20 cellular contexts compared by ENCODE assay signal in the genomic region with DNA sequence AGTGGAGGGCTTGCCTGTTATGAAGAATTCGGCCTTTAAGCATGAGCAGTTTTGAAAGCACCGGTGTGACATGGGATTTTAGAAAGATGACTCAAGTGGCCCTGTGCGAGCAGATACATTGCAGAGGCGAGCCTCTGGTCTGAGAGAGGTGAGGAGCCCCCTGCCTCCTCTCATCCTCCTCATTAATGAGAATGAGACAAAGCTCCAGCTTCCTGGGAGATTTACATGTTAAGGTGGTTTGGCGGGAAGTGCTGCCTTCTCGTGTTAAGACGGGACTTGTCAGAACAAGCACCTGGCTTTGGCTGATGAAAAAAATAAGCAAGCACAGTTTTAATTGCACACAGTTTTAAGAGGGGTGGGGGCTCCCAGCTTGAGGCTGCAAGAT.
DNase-seq lines count a peak whose midpoint lies in the region; ATAC-seq, FAIRE-seq and TF ChIP-seq lines count a peak whose summit lies in the region.
"Had no signal": no experiment of that assay in that cellular context is flagged by ENCODE, and none has a peak within 500 bp of the region (broad histone marks: within the 10 kb centered on the region; RNA-seq: fewer than 3 reads in every experiment).

No MANE protein-coding gene starts in this region.

- peak; percentile 71 for ATAC-seq in HCT116
- no peak for ATAC-seq in GM19452 (IDR thresholded peaks at IDR 0.05; ENCODE audit: unreplicated experiment)
- ATAC-seq in heart left ventricle: no peak
- ATAC-seq: activated CD8-positive, alpha-beta memory T cell treated with anti-CD3 and anti-CD28 coated beads, Interleukin-2, amount 10 ng/mL, durations not matched to agents 7 days and 5 days; left lobe of liver had no signal

- 80 to 90% (median 86%) methylated on average over 7 of the region's 7 CpGs for WGBS in heart left ventricle, 4 donors

- H3K79me2 ChIP-seq in HCT116 (ENCODE audit: insufficient read depth, low read length): no peaks in the 10 kb centered on the region
- H3K79me2 ChIP-seq: parathyroid adenoma had no signal

- H3K27ac ChIP-seq in HCT116 (ENCODE audit: low read depth, low read length) (0 out of 2 replicates have a peak overlapping the region, but pooled peaks have one; percentile 0), skin epidermis (peak overlapping the region in 16 of 21 experiments; percentile 7 to 80 (median 70)), heart left ventricle (no peak overlapping the region)
- H3K27ac ChIP-seq: parathyroid adenoma, SJSA1 had no signal

- CTCF ChIA-PET in HCT116 (lab: Charles Lee): no interaction called here

- TF ChIP-seq CTCF in HCT116 (IDR thresholded peaks at IDR 0.05 in 2 of 3, conservative IDR thresholded peaks at IDR 0.05 in 1 of 3; ENCODE audit: borderline replicate concordance in 1 of 3, insufficient read depth in 1 of 3, low read depth in 2 of 3, low read length in 2 of 3): no peak
- TF ChIP-seq CTCF in epithelial cell of esophagus (IDR thresholded peaks at IDR 0.05; ENCODE audit: insufficient read depth, low read depth, low read length, missing control alignments): no peak
- TF ChIP-seq CTCF in heart left ventricle (IDR thresholded peaks at IDR 0.05): no peak
- no peak for TF ChIP-seq CTCF in D721Med (IDR thresholded peaks at IDR 0.05; ENCODE audit: insufficient read depth, missing control alignments)

- H2AFZ ChIP-seq in HCT116 (ENCODE audit: low read depth, low read length, poor library complexity, severe bottlenecking): peak overlapping the region; percentile 77
- H2AFZ ChIP-seq: parathyroid adenoma had no signal

- DNase-seq in HCT116 (ENCODE audit: low read depth, low spot score) (no peak), NCI-H526 (lab: John Stamatoyannopoulos, UW) (peak; percentile 8 to 55), epithelial cell of esophagus (ENCODE audit: low read depth) (peak; percentile 92), heart left ventricle (no peak), D721Med (ENCODE audit: insufficient read length, low spot score) (no peak)
- DNase-seq: activated CD8-positive, alpha-beta memory T cell treated with anti-CD3 and anti-CD28 coated beads, Interleukin-2, amount 10 ng/mL, durations not matched to agents 7 days and 5 days; activated effector memory CD4-positive, alpha-beta T cell treated with Interleukin-2 at 50 U/mL for 16 hours; cerebellar nuclear complex; DMS53; endodermal cell; NCI-H1048; NCI-H2227 treated with DMSO at 0.1 percent for 48 hours; stimulated activated CD4-positive, alpha-beta T cell treated with anti-CD3 and anti-CD28 coated beads, Interleukin-4, amount 100 ng/mL, for 4 hours; stimulated activated CD8-positive, alpha-beta memory T cell treated with anti-CD3 and anti-CD28 coated beads, Interleukin-4, amount 100 ng/mL, for 48 hours; T-helper 9 cell had no signal

- POLR2A ChIA-PET in HCT116 (lab: Charles Lee): no interaction called here

- H3K4me2 ChIP-seq in HCT116 (ENCODE audit: low read length): peak overlapping the region; percentile 77

- intact Hi-C loops in HCT116 (cut with micrococcal nuclease) (no loop called here), heart left ventricle (cut with DNase I) (no loop called here)

- H3K9me2 ChIP-seq in HCT116 (ENCODE audit: insufficient read depth): no peaks in the 10 kb centered on the region

- H3K36me3 ChIP-seq in HCT116 (ENCODE audit: control insufficient read depth in 1 of 2, insufficient read depth in 2 of 2, low read length in 2 of 2) (no peaks in the 10 kb centered on the region), heart left ventricle (no peaks in the 10 kb centered on the region)
- H3K36me3 ChIP-seq: SJSA1 had no signal

- RAD21 ChIA-PET in HCT116 (lab: Charles Lee; ENCODE audit: low non-redundant PET in 1 of 2, low total read pairs in 2 of 2, uncharacterized antibody in 2 of 2, unreplicated experiment in 2 of 2): no interaction called here

- H3K4me3 ChIP-seq in HCT116 (replicated peaks in 1 of 2; ENCODE audit: low read depth in 1 of 2, low read length in 2 of 2): peak overlapping the region in 1 of 2 experiments; percentile 42; a peak in 2 of 4 replicates
- no peak overlapping the region for H3K4me3 ChIP-seq in epithelial cell of esophagus (ENCODE audit: low read length)
- no peak overlapping the region for H3K4me3 ChIP-seq in skin epidermis
- no peak overlapping the region for H3K4me3 ChIP-seq in heart left ventricle
- H3K4me3 ChIP-seq: SJSA1 had no signal

- H3K9me3 ChIP-seq in HCT116 (ENCODE audit: control insufficient read depth in 1 of 2, insufficient read depth in 1 of 2, low read depth in 1 of 2, low read length in 2 of 2) (no peaks in the 10 kb centered on the region), heart left ventricle (peaks cover 0 to 22% (median 1%) of the 10 kb centered on the region in 12 donors)
- H3K9me3 ChIP-seq: SJSA1 had no signal

- no peak for TF ChIP-seq POLR2A in HCT116 (IDR thresholded peaks at IDR 0.05; ENCODE audit: borderline replicate concordance, extremely low read depth, insufficient read depth, insufficient read length)
- no peak for TF ChIP-seq POLR2A in heart left ventricle (IDR thresholded peaks at IDR 0.05)

- no peak for FAIRE-seq in D721Med (lab: Jason Lieb, UNC)

- TF ChIP-seq RAD21 in HCT116 (IDR thresholded peaks at IDR 0.05; ENCODE audit: low read depth): no peak

- H3K9ac ChIP-seq in HCT116 (ENCODE audit: low read length): peak overlapping the region; percentile 21; the same call in 1 of the 2 replicates
- H3K9ac ChIP-seq: parathyroid adenoma had no signal

- BruUV-seq in HCT116 (replicated peaks; lab: Mats Ljungman, UMichigan): no TSS peak

- H3K27me3 ChIP-seq in HCT116 (ENCODE audit: insufficient read depth, low read length) (no peaks in the 10 kb centered on the region), heart left ventricle (no peaks in the 10 kb centered on the region)
- H3K27me3 ChIP-seq: SJSA1 had no signal

- H3K4me1 ChIP-seq in HCT116 (ENCODE audit: control insufficient read depth in 1 of 2, insufficient read depth in 2 of 2, low read length in 2 of 2) (peaks cover 15 to 18% of the 10 kb centered on the region in 2 experiments), heart left ventricle (peaks cover 0 to 41% (median 20%) of the 10 kb centered on the region in 12 donors)
- H3K4me1 ChIP-seq: parathyroid adenoma had no signal

- H4K20me1 ChIP-seq in HCT116 (ENCODE audit: insufficient read depth): no peaks in the 10 kb centered on the region

TF ChIP-seq in HCT116, 20 proteins besides CTCF, POLR2A, EP300 and RAD21:
- TF ChIP-seq ZFX (IDR thresholded peaks at IDR 0.05) (no peak), FOSL1 (IDR thresholded peaks at IDR 0.05; ENCODE audit: low read depth) (0 out of 2 replicates have a peak, but pooled peaks have one; percentile 8), TCF7L2 (IDR thresholded peaks at IDR 0.05; ENCODE audit: borderline replicate concordance, extremely low read depth, insufficient read depth, insufficient read length) (no peak), CEBPB (IDR thresholded peaks at IDR 0.05; ENCODE audit: low read depth) (no peak), SP1 (IDR thresholded peaks at IDR 0.05; ENCODE audit: low read depth) (no peak)

Comparison
In these comparisons a context has a peak if more than half of its experiments do, and no peak if none do; other contexts are left out.
1. DNase-seq: peak in NCI-H526 (2 of 2) and epithelial cell of esophagus (single experiment); none in HCT116 (single experiment), heart left ventricle (0 of 5) and D721Med (single experiment).
2. H3K27ac ChIP-seq: peak in HCT116 (single experiment) and skin epidermis (16 of 21); none in heart left ventricle (0 of 12).